23 cellular contexts compared by ENCODE assay signal in genomic region chr20:18266282-18266681, GRCh38. TPM values are rescaled to one million over a fixed set of nuclear protein-coding genes. Genes with fewer than 3 reads are reported as not detected.
DNase-seq lines count a peak whose midpoint lies in the region; ATAC-seq, FAIRE-seq and TF ChIP-seq lines count a peak whose summit lies in the region.
"Had no signal": no experiment of that assay in that cellular context is flagged by ENCODE, and none has a peak within 500 bp of the region (broad histone marks: within the 10 kb centered on the region; RNA-seq: fewer than 3 reads in every experiment).

No MANE protein-coding gene starts in this region.

- CTCF ChIA-PET in A549 (lab: Yijun Ruan, JAX), result no interaction called here
- CTCF ChIA-PET in IMR-90 (lab: Yijun Ruan, JAX), result no interaction called here
- CTCF ChIA-PET in WTC11 (lab: Charles Lee), result interaction anchor here (1.0 kb wide), 1 partner anchor 9 kb away, joined by 4 read pairs; no protein-coding TSS in a partner anchor
- CTCF ChIA-PET in H1 (lab: Charles Lee; ENCODE audit: partially characterized antibody), result no interaction called here

- H4K8ac ChIP-seq in IMR-90 (ENCODE audit: low read depth in 2 of 2, low read length in 2 of 2) (no peak overlapping the region), H1 (ENCODE audit: extremely low read depth, insufficient read depth, low read length) (no peak overlapping the region)

- H3K27ac Mint-ChIP-seq in WTC11, result no peak overlapping the region
- H3K27ac Mint-ChIP-seq in activated naive CD8-positive, alpha-beta T cell treated with anti-CD3 and anti-CD28 coated beads, Interleukin-2, amount 50 U/mL, for 24 hours, result no peak overlapping the region
- H3K27ac Mint-ChIP-seq: B cell; CD4-positive, alpha-beta T cell; CD8-positive, alpha-beta T cell had no signal

- H3K79me2 ChIP-seq in H1 (ENCODE audit: control insufficient read depth in 1 of 2, insufficient read depth in 2 of 2, low read length in 2 of 2), result no peaks in the 10 kb centered on the region

- ATAC-seq in A549, result no peak
- no peak for ATAC-seq in IMR-90 (ENCODE audit: low read depth)
- no peak for ATAC-seq in WTC11
- no peak for ATAC-seq in GM19035 (IDR thresholded peaks at IDR 0.05; ENCODE audit: unreplicated experiment)
- no peak for ATAC-seq in activated naive CD8-positive, alpha-beta T cell treated with anti-CD3 and anti-CD28 coated beads, Interleukin-2, amount 50 U/mL, for 24 hours
- ATAC-seq: CD8-positive, alpha-beta T cell had no signal

- dilution Hi-C loops in IMR-90 (cut with HindIII; ENCODE audit: low sequenced_read_pairs, unreplicated experiment), result no loop called here

- H2BK15ac ChIP-seq in IMR-90 (ENCODE audit: low read depth, low read length) (no peak overlapping the region), H1 (ENCODE audit: low read length) (no peak overlapping the region)

- H3K18ac ChIP-seq in IMR-90 (ENCODE audit: low read depth, low read length) (no peak overlapping the region), H1 (ENCODE audit: extremely low read depth, low read length) (no peak overlapping the region)

- H3K4me2 ChIP-seq in A549, result no peak overlapping the region
- H3K4me2 ChIP-seq in IMR-90 (ENCODE audit: low read depth, low read length), result no peak overlapping the region
- H3K4me2 ChIP-seq in H1 (ENCODE audit: insufficient read depth in 1 of 2, low read depth in 2 of 2, low read length in 2 of 2), result no peak overlapping the region
- H3K4me2 ChIP-seq: BLaER1 treated with 17β-estradiol and CSF1 and Interleukin-3, amounts not matched to agents 10 nM and 100 nM had no signal

- H3K36me3 ChIP-seq in IMR-90 (ENCODE audit: control insufficient read depth, insufficient read depth, low read length) (no peaks in the 10 kb centered on the region), H1 (ENCODE audit: control insufficient read depth in 2 of 4, insufficient read depth in 4 of 4, low read length in 3 of 4) (no peaks in the 10 kb centered on the region), breast epithelium (no peaks in the 10 kb centered on the region)
- H3K36me3 ChIP-seq: BLaER1 treated with 17β-estradiol and CSF1 and Interleukin-3, amounts not matched to agents 10 nM and 100 nM had no signal

- H3K4me3 ChIP-seq in A549 (no peak overlapping the region), IMR-90 (ENCODE audit: insufficient read depth, low read depth, low read length) (no peak overlapping the region), H1 (ENCODE audit: extremely low read depth in 1 of 4, insufficient read depth in 2 of 4, low read depth in 3 of 4, low read length in 4 of 4) (no peak overlapping the region), breast epithelium (no peak overlapping the region)
- H3K4me3 ChIP-seq: BLaER1 treated with 17β-estradiol and CSF1 and Interleukin-3, amounts not matched to agents 10 nM and 100 nM had no signal

- H3K4me1 ChIP-seq in A549 (no peaks in the 10 kb centered on the region), IMR-90 (ENCODE audit: control insufficient read depth, insufficient read depth, low read length) (no peaks in the 10 kb centered on the region), H1 (replicated peaks in 1 of 4; ENCODE audit: control insufficient read depth in 3 of 4, insufficient read depth in 4 of 4, low read length in 3 of 4) (peaks cover 0 to 8% (median 0%) of the 10 kb centered on the region in 4 experiments; a peak in 1 of 7 replicates), breast epithelium (no peaks in the 10 kb centered on the region)
- H3K4me1 ChIP-seq: BLaER1 treated with 17β-estradiol and CSF1 and Interleukin-3, amounts not matched to agents 10 nM and 100 nM had no signal

- no peaks in the 10 kb centered on the region for H3K9me3 ChIP-seq in A549
- H3K9me3 ChIP-seq in IMR-90 (ENCODE audit: control insufficient read depth, insufficient read depth, low read length), result no peaks in the 10 kb centered on the region
- H3K9me3 ChIP-seq in H1 (ENCODE audit: insufficient read depth in 2 of 2, low read depth in 1 of 2, low read length in 1 of 2), result no peaks in the 10 kb centered on the region
- H3K9me3 ChIP-seq in breast epithelium, result no peaks in the 10 kb centered on the region
- H3K9me3 ChIP-seq: BLaER1 treated with 17β-estradiol and CSF1 and Interleukin-3, amounts not matched to agents 10 nM and 100 nM; Caco-2 had no signal

- H2AK5ac ChIP-seq in IMR-90 (ENCODE audit: low read depth, low read length) (no peak overlapping the region), H1 (ENCODE audit: low read depth, low read length) (no peak overlapping the region)

- TF ChIP-seq CTCF in A549 (IDR thresholded peaks at IDR 0.05) (no peak), IMR-90 (conservative IDR thresholded peaks at IDR 0.05; ENCODE audit: low read depth, low read length) (no peak), WTC11 (IDR thresholded peaks at IDR 0.05) (no peak), H1 (IDR thresholded peaks at IDR 0.05; ENCODE audit: control extremely low read depth in 1 of 3, insufficient read depth in 1 of 3, low read depth in 1 of 3, low read length in 3 of 3) (no peak), breast epithelium (IDR thresholded peaks at IDR 0.05) (no peak)

- H3K23me2 ChIP-seq in H1 (ENCODE audit: low read depth, low read length), result no peaks in the 10 kb centered on the region

- H4K91ac ChIP-seq in IMR-90 (ENCODE audit: insufficient read depth, low read depth, low read length), result no peak overlapping the region
- no peak overlapping the region for H4K91ac ChIP-seq in H1 (replicated peaks; ENCODE audit: insufficient read length, low read length)

- H2BK5ac ChIP-seq in IMR-90 (ENCODE audit: low read depth, low read length, poor library complexity, severe bottlenecking) (no peak overlapping the region), H1 (ENCODE audit: low read depth, low read length) (no peak overlapping the region)

- TF ChIP-seq EP300 in A549 (IDR thresholded peaks at IDR 0.05) (no peak), H1 (IDR thresholded peaks at IDR 0.05; ENCODE audit: borderline replicate concordance in 1 of 2, low read depth in 2 of 2, low read length in 2 of 2) (no peak)

- FAIRE-seq in A549 (lab: Jason Lieb, UNC), result no peak
- FAIRE-seq in H1 (lab: Jason Lieb, UNC), result no peak
- FAIRE-seq: A204.1, D721Med, G401.6, GM12891 had no signal

- H3K36me3 Mint-ChIP-seq in WTC11, result no peaks in the 10 kb centered on the region
- no peaks in the 10 kb centered on the region for H3K36me3 Mint-ChIP-seq in activated naive CD8-positive, alpha-beta T cell treated with anti-CD3 and anti-CD28 coated beads, Interleukin-2, amount 50 U/mL, for 24 hours (ENCODE audit: low read depth)
- H3K36me3 Mint-ChIP-seq: CD8-positive, alpha-beta T cell had no signal

- H3K56ac ChIP-seq in IMR-90 (ENCODE audit: extremely low read depth, insufficient read depth, low read length), result no peak overlapping the region
- no peak overlapping the region for H3K56ac ChIP-seq in H1 (replicated peaks; ENCODE audit: insufficient read length, low read depth, low read length)

- no peak for DNase-seq in A549 (ENCODE audit: low read depth in 1 of 2, low spot score in 1 of 2)
- DNase-seq in IMR-90, result no peak
- DNase-seq in WTC11 (ENCODE audit: low spot score), result no peak
- DNase-seq in H1 (ENCODE audit: low read depth in 1 of 2, low spot score in 2 of 2), result no peak
- no peak for DNase-seq in breast epithelium (ENCODE audit: low spot score in 2 of 2)
- DNase-seq in activated naive CD8-positive, alpha-beta T cell treated with anti-CD3 and anti-CD28 coated beads, Interleukin-2, amount 50 U/mL, for 24 hours, result no peak
- DNase-seq in HK-2 (ENCODE audit: unreplicated experiment), result no peak
- DNase-seq: 8988T; AML-193; Caco-2; Calu3; CD4-positive, alpha-beta T cell; CD8-positive, alpha-beta T cell; DMS79 treated with DMSO at 0.1 percent for 48 hours; GF-D8 had no signal

- H3K4ac ChIP-seq in IMR-90 (ENCODE audit: low read depth, low read length) (no peak overlapping the region), H1 (replicated peaks; ENCODE audit: insufficient read length, low read depth, low read length) (no peak overlapping the region)

- no peak for TF ChIP-seq RAD21 in A549 (conservative IDR thresholded peaks at IDR 0.05 in 1 of 2, IDR thresholded peaks at IDR 0.05 in 1 of 2)
- TF ChIP-seq RAD21 in IMR-90 (IDR thresholded peaks at IDR 0.05; ENCODE audit: low read length), result no peak
- TF ChIP-seq RAD21 in H1 (IDR thresholded peaks at IDR 0.05 in 1 of 2, conservative IDR thresholded peaks at IDR 0.05 in 1 of 2; ENCODE audit: low read depth in 2 of 2, low read length in 2 of 2), result no peak

- peaks cover 8% of the 10 kb centered on the region for H3K27me3 ChIP-seq in IMR-90 (ENCODE audit: control insufficient read depth, insufficient read depth, low read length)
- no peaks in the 10 kb centered on the region; a peak in 1 of 7 replicates for H3K27me3 ChIP-seq in H1 (replicated peaks in 1 of 4; ENCODE audit: control insufficient read depth in 3 of 4, extremely low read depth in 1 of 4, insufficient read depth in 3 of 4, low read length in 3 of 4)
- H3K27me3 ChIP-seq in breast epithelium, result no peaks in the 10 kb centered on the region
- H3K27me3 ChIP-seq: BLaER1 treated with 17β-estradiol and CSF1 and Interleukin-3, amounts not matched to agents 10 nM and 100 nM had no signal

- peaks cover 7% of the 10 kb centered on the region for H3K4me1 Mint-ChIP-seq in WTC11
- H3K4me1 Mint-ChIP-seq in activated naive CD8-positive, alpha-beta T cell treated with anti-CD3 and anti-CD28 coated beads, Interleukin-2, amount 50 U/mL, for 24 hours, result no peaks in the 10 kb centered on the region
- H3K4me1 Mint-ChIP-seq: B cell had no signal

- no peak overlapping the region for H2AFZ ChIP-seq in IMR-90 (replicated peaks; ENCODE audit: low read length, poor library complexity)
- H2AFZ ChIP-seq in H1 (ENCODE audit: low read length), result no peak overlapping the region

- H2AK9ac ChIP-seq in IMR-90 (replicated peaks; ENCODE audit: low read depth, low read length, poor library complexity), result no peak overlapping the region

- H3K9me1 ChIP-seq in IMR-90 (ENCODE audit: insufficient read depth, low read length), result no peaks in the 10 kb centered on the region

- H4K5ac ChIP-seq in IMR-90 (ENCODE audit: low read depth, low read length) (no peak overlapping the region), H1 (ENCODE audit: insufficient read length, low read depth, low read length) (no peak overlapping the region)

- no peak overlapping the region for H3K27ac ChIP-seq in A549
- no peak overlapping the region for H3K27ac ChIP-seq in IMR-90 (ENCODE audit: insufficient read depth, low read length)
- H3K27ac ChIP-seq in H1 (ENCODE audit: low read depth, low read length), result no peak overlapping the region
- no peak overlapping the region for H3K27ac ChIP-seq in breast epithelium
- H3K27ac ChIP-seq: BLaER1 treated with 17β-estradiol and CSF1 and Interleukin-3, amounts not matched to agents 10 nM and 100 nM; C4-2B had no signal

- intact Hi-C loops in IMR-90 (cut with micrococcal nuclease), result no loop called here
- intact Hi-C loops in breast epithelium (cut with DNase I; ENCODE audit: low total_unique reads), result no loop called here

- H3K9ac ChIP-seq in IMR-90 (ENCODE audit: low read depth, low read length), result no peak overlapping the region
- H3K9ac ChIP-seq in H1 (replicated peaks in 1 of 4; ENCODE audit: extremely low read depth in 1 of 4, low read depth in 3 of 4, low read length in 3 of 4), result no peak overlapping the region
- H3K9ac ChIP-seq: BLaER1 treated with 17β-estradiol and CSF1 and Interleukin-3, amounts not matched to agents 10 nM and 100 nM had no signal

- H3K23ac ChIP-seq in IMR-90 (ENCODE audit: low read depth, low read length) (no peak overlapping the region), H1 (ENCODE audit: insufficient read length) (no peak overlapping the region)

- TF ChIP-seq POLR2A in A549 (IDR thresholded peaks at IDR 0.05; ENCODE audit: low read length) (no peak), IMR-90 (IDR thresholded peaks at IDR 0.05; ENCODE audit: low read depth, low read length) (no peak), H1 (IDR thresholded peaks at IDR 0.05; ENCODE audit: control extremely low read depth in 1 of 2, low read depth in 2 of 2, low read length in 2 of 2) (no peak), breast epithelium (IDR thresholded peaks at IDR 0.05) (no peak)

- H4K20me1 ChIP-seq in IMR-90 (ENCODE audit: insufficient read depth, low read length), result no peaks in the 10 kb centered on the region
- no peaks in the 10 kb centered on the region for H4K20me1 ChIP-seq in H1 (replicated peaks in 1 of 2; ENCODE audit: control insufficient read depth in 1 of 2, insufficient read depth in 2 of 2, low read length in 2 of 2)
- H4K20me1 ChIP-seq: BLaER1 treated with 17β-estradiol and CSF1 and Interleukin-3, amounts not matched to agents 10 nM and 100 nM had no signal

- no peaks in the 10 kb centered on the region for H3K9me3 Mint-ChIP-seq in WTC11
- no peaks in the 10 kb centered on the region for H3K9me3 Mint-ChIP-seq in activated naive CD8-positive, alpha-beta T cell treated with anti-CD3 and anti-CD28 coated beads, Interleukin-2, amount 50 U/mL, for 24 hours
- H3K9me3 Mint-ChIP-seq: CD4-positive, alpha-beta T cell; CD8-positive, alpha-beta T cell had no signal

- BruUV-seq in IMR-90 (replicated peaks; lab: Mats Ljungman, UMichigan), result no TSS peak

- H2BK120ac ChIP-seq in IMR-90 (ENCODE audit: low read depth, low read length), result no peak overlapping the region
- H2BK120ac ChIP-seq in H1 (replicated peaks; ENCODE audit: low read depth, low read length), result no peak overlapping the region

- in situ Hi-C loops in IMR-90 (cut with MboI; ENCODE audit: low sequenced_read_pairs), result no loop called here

- no peak overlapping the region for H3K4me3 Mint-ChIP-seq in WTC11
- no peak overlapping the region for H3K4me3 Mint-ChIP-seq in activated naive CD8-positive, alpha-beta T cell treated with anti-CD3 and anti-CD28 coated beads, Interleukin-2, amount 50 U/mL, for 24 hours
- H3K4me3 Mint-ChIP-seq: B cell; CD4-positive, alpha-beta T cell; CD8-positive, alpha-beta T cell had no signal

- no peaks in the 10 kb centered on the region for H3K27me3 Mint-ChIP-seq in WTC11 (ENCODE audit: low read depth)
- peaks cover 11% of the 10 kb centered on the region for H3K27me3 Mint-ChIP-seq in activated naive CD8-positive, alpha-beta T cell treated with anti-CD3 and anti-CD28 coated beads, Interleukin-2, amount 50 U/mL, for 24 hours

- no peak overlapping the region for H3K14ac ChIP-seq in IMR-90 (replicated peaks; ENCODE audit: low read depth, low read length)
- no peak overlapping the region for H3K14ac ChIP-seq in H1 (ENCODE audit: insufficient read length)

- H3K79me1 ChIP-seq in IMR-90 (ENCODE audit: low read depth in 1 of 2, low read length in 2 of 2), result no peaks in the 10 kb centered on the region
- no peaks in the 10 kb centered on the region for H3K79me1 ChIP-seq in H1 (ENCODE audit: low read depth, low read length)

- POLR2A ChIA-PET in A549 (lab: Yijun Ruan, JAX) (no interaction called here), IMR-90 (lab: Charles Lee; ENCODE audit: unreplicated experiment) (no interaction called here), WTC11 (lab: Charles Lee) (no interaction called here), H1 (lab: Charles Lee; ENCODE audit: partially characterized antibody) (no interaction called here)

- WGBS in A549 (ENCODE audit: missing lambda C conversion rate), result 57% methylated on average over 5 of the region's 5 CpGs
- WGBS in IMR-90 (ENCODE audit: extremely low coverage in 2 of 2, insufficient read length in 1 of 2), 2 experiments, result no CpG with 5 or more reads among the region's 5 CpGs
- 95% methylated on average over 5 of the region's 5 CpGs; no CpG with 5 or more reads in 1 of the 2 experiments for WGBS in H1 (ENCODE audit: extremely low coverage in 1 of 2, insufficient coverage in 1 of 2, insufficient read length in 1 of 2, insufficient replicate concordance in 2 of 2, low coverage in 1 of 2, low lambda C conversion rate in 2 of 2, missing lambda C conversion rate in 1 of 2), 2 experiments

- no peak overlapping the region for H2BK12ac ChIP-seq in H1 (ENCODE audit: low read depth, low read length)

- H2BK20ac ChIP-seq in IMR-90 (ENCODE audit: low read depth, low read length), result no peak overlapping the region
- H2BK20ac ChIP-seq in H1 (ENCODE audit: low read length), result no peak overlapping the region

RNA-seq across cellular contexts. Expression of gene ZNF133, which starts 22.0 kb away (rescaled TPM):
- polyA plus RNA-seq in A549 (2011; rRNA removed), result 11.6 and 16.6 TPM in 2 replicates
- 10.3 and 11.2 TPM in 2 replicates for polyA plus RNA-seq in A549 (2012; cell fraction: cytosol; rRNA removed)
- 38.8 and 42.5 TPM in 2 replicates for polyA plus RNA-seq in A549 (2012; cell fraction: nucleus; rRNA removed)
- 9.2 to 11.0 TPM (median 9.8 TPM) in 3 replicates for polyA plus RNA-seq in A549 (2017; fragmentation: RNase III; extraction: RNeasy Plus Mini Kit Qiagen cat#74134 plus additional on column Dnase treatment)
- 25.1 and 30.2 TPM in 2 replicates for polyA minus RNA-seq in A549 (2011; rRNA and poly(A)+ RNA removed)
- 25.6 and 33.5 TPM in 2 replicates for total RNA-seq in IMR-90 (2012; rRNA removed)
- 17.2 and 18.3 TPM in 2 replicates for polyA plus RNA-seq in IMR-90 (2012; rRNA removed)
- polyA plus RNA-seq in IMR-90 (2012; cell fraction: cytosol; rRNA removed), result 7.6 and 9.3 TPM in 2 replicates
- 60.3 and 87.5 TPM in 2 replicates for polyA plus RNA-seq in IMR-90 (2012; cell fraction: nucleus; rRNA removed; ENCODE audit: low replicate concordance)
- total RNA-seq in WTC11 (2021), result 13.9 to 16.2 TPM (median 14.7 TPM) in 3 replicates
- total RNA-seq in H1 (2021; fragmentation: NEBNext Ultra II Directional; extraction: Animal tissue kit (Norgen Biotek cat#: 25700)), result 12.1 and 14.3 TPM in 2 replicates
- polyA plus RNA-seq in H1 (2011; rRNA removed), result 13.2 and 15.8 TPM in 2 replicates
- 18.4 TPM for polyA plus RNA-seq in H1 (2011; cell fraction: cytosol; rRNA removed)
- polyA plus RNA-seq in H1 (2011; cell fraction: nucleus; rRNA removed), result 52.3 TPM
- polyA plus RNA-seq in H1 (2012, experiment 1 of 2), result 13.1 to 17.7 TPM (median 16.2 TPM) in 4 replicates
- polyA plus RNA-seq in H1 (2012, experiment 2 of 2), result 4.8 TPM
- polyA plus RNA-seq in H1 (2013, experiment 1 of 2), result 6.6 TPM
- 6.6 TPM for polyA plus RNA-seq in H1 (2013, experiment 2 of 2)
- polyA minus RNA-seq in H1 (2011; rRNA and poly(A)+ RNA removed), result 27.0 and 28.4 TPM in 2 replicates
- 9.2 TPM for polyA minus RNA-seq in H1 (2011; cell fraction: cytosol; rRNA and poly(A)+ RNA removed)
- polyA minus RNA-seq in H1 (2011; cell fraction: nucleus; rRNA and poly(A)+ RNA removed), result 17.6 TPM
- 10 to 100 TPM; 20.0 to 37.5 (median 33.1) TPM for total RNA-seq in breast epithelium
